ENCODE assay signal across 8 cellular contexts in genomic region chr11:76152086-76152658, GRCh38. TPM values are rescaled to one million over a fixed set of nuclear protein-coding genes. Genes with fewer than 3 reads are reported as not detected.
DNase-seq lines count a peak whose midpoint lies in the region; ATAC-seq and TF ChIP-seq lines count a peak whose summit lies in the region.

No MANE protein-coding gene starts in this region.

- no peak overlapping the region for H3K27ac ChIP-seq in OCI-LY1 (ENCODE audit: low read depth, low read length, poor library complexity, severe bottlenecking)

- peaks cover 25% of the 10 kb centered on the region for H3K4me1 Mint-ChIP-seq in activated T-cell treated with anti-CD3 and anti-CD28 coated beads, Interleukin-2, amount 50 U/mL, for 72 hours (ENCODE audit: low read depth)
- peaks cover 37% of the 10 kb centered on the region for H3K4me1 Mint-ChIP-seq in nephron progenitor cell

- peak; percentile 99 for TF ChIP-seq CTCF in GM13977 (IDR thresholded peaks at IDR 0.05; ENCODE audit: extremely low read depth, insufficient read depth, missing control alignments)
- TF ChIP-seq CTCF in OCI-LY1 (IDR thresholded peaks at IDR 0.05; ENCODE audit: low read length), result peak; percentile 96
- peak; percentile 99 for TF ChIP-seq CTCF in fibroblast of the aortic adventitia (IDR thresholded peaks at IDR 0.05; ENCODE audit: insufficient read depth, low read length)
- TF ChIP-seq CTCF in nephron progenitor cell (IDR thresholded peaks at IDR 0.05), result peak; percentile 89

- H3K27me3 ChIP-seq in OCI-LY1 (ENCODE audit: insufficient read depth, low read length), result peaks cover 5% of the 10 kb centered on the region; the same call in 1 of the 2 replicates

- no peaks in the 10 kb centered on the region for H3F3A ChIP-seq in OCI-LY1 (ENCODE audit: insufficient read depth, low read length)

- H3K9ac ChIP-seq in OCI-LY1 (ENCODE audit: low read length), result peak overlapping the region; percentile 49; the same call in 1 of the 2 replicates

- H3K36me3 Mint-ChIP-seq in activated T-cell treated with anti-CD3 and anti-CD28 coated beads, Interleukin-2, amount 50 U/mL, for 72 hours (ENCODE audit: insufficient read depth in 2 of 2), result no peaks in the 10 kb centered on the region
- no peaks in the 10 kb centered on the region for H3K36me3 Mint-ChIP-seq in nephron progenitor cell (ENCODE audit: low read depth)

- H3K4me3 Mint-ChIP-seq in activated T-cell treated with anti-CD3 and anti-CD28 coated beads, Interleukin-2, amount 50 U/mL, for 72 hours, result peak overlapping the region; percentile 77 to 80
- H3K4me3 Mint-ChIP-seq in nephron progenitor cell, result peak overlapping the region; percentile 61

- no peaks in the 10 kb centered on the region for H4K20me1 ChIP-seq in OCI-LY1 (ENCODE audit: insufficient read depth, low read length)

- in situ Hi-C loops in GM13977 (cut with MboI; ENCODE audit: low pct_unique_long_range_greater_than_20kb, low sequenced_read_pairs, unreplicated experiment), result no loop called here

- peak overlapping the region; percentile 98 for H2AFZ ChIP-seq in OCI-LY1 (ENCODE audit: low read length)

- no peaks in the 10 kb centered on the region for H3K36me3 ChIP-seq in OCI-LY1 (ENCODE audit: insufficient read depth, low read length)

- DNase-seq in GM13977 (ENCODE audit: low spot score) (peak; percentile 89), fibroblast of the aortic adventitia (ENCODE audit: low read depth) (peak; percentile 77), nephron progenitor cell (peak; percentile 84), NCI-H524 (lab: John Stamatoyannopoulos, UW) (no peak)
- DNase-seq in activated T-cell treated with anti-CD3 and anti-CD28 coated beads, Interleukin-2, amount 50 U/mL, for 72 hours, result peak; percentile 92
- peak; percentile 94 for DNase-seq in stimulated activated naive CD8-positive, alpha-beta T cell treated with anti-CD3 and anti-CD28 coated beads, Interleukin-15, Interleukin-2, amounts not matched to agents 100 U/mL and 50 U/mL, for 24 hours

- H3K27me3 Mint-ChIP-seq in activated T-cell treated with anti-CD3 and anti-CD28 coated beads, Interleukin-2, amount 50 U/mL, for 72 hours (ENCODE audit: low read depth), result peaks cover 23% of the 10 kb centered on the region
- H3K27me3 Mint-ChIP-seq in nephron progenitor cell (ENCODE audit: low read depth, poor library complexity), result peaks cover 19% of the 10 kb centered on the region

- no peaks in the 10 kb centered on the region for H3K9me3 ChIP-seq in OCI-LY1 (ENCODE audit: low read length)

- peak overlapping the region; percentile 26 for H3K27ac Mint-ChIP-seq in activated T-cell treated with anti-CD3 and anti-CD28 coated beads, Interleukin-2, amount 50 U/mL, for 72 hours
- no peak overlapping the region for H3K27ac Mint-ChIP-seq in nephron progenitor cell

- H3K9me2 ChIP-seq in OCI-LY1 (ENCODE audit: low read depth, low read length), result no peaks in the 10 kb centered on the region

- no peaks in the 10 kb centered on the region for H3K9me3 Mint-ChIP-seq in activated T-cell treated with anti-CD3 and anti-CD28 coated beads, Interleukin-2, amount 50 U/mL, for 72 hours
- H3K9me3 Mint-ChIP-seq in nephron progenitor cell, result no peaks in the 10 kb centered on the region

- H3K4me3 ChIP-seq in OCI-LY1 (ENCODE audit: low read depth, low read length, poor library complexity, severe bottlenecking), result peak overlapping the region; percentile 31
- H3K4me3 ChIP-seq in fibroblast of the aortic adventitia (ENCODE audit: low read depth, low read length), result peak overlapping the region; percentile 59

- H3K4me1 ChIP-seq in OCI-LY1 (ENCODE audit: insufficient read depth, low read length, severe bottlenecking), result peaks cover 33% of the 10 kb centered on the region

- peak; percentile 51 for ATAC-seq in HG02938 (IDR thresholded peaks at IDR 0.05; ENCODE audit: unreplicated experiment)
- peak; percentile 95 to 98 for ATAC-seq in activated T-cell treated with anti-CD3 and anti-CD28 coated beads, Interleukin-2, amount 50 U/mL, for 72 hours (replicated peaks in 1 of 2)
- peak; percentile 97 for ATAC-seq in stimulated activated naive CD8-positive, alpha-beta T cell treated with anti-CD3 and anti-CD28 coated beads, Interleukin-15, Interleukin-2, amounts not matched to agents 100 U/mL and 50 U/mL, for 24 hours

- H3K4me2 ChIP-seq in OCI-LY1 (ENCODE audit: low read length), result peak overlapping the region; percentile 67

- no peaks in the 10 kb centered on the region for H3K79me2 ChIP-seq in OCI-LY1 (ENCODE audit: insufficient read depth, low read length)

RNA-seq across cellular contexts. Expression of gene WNT11, which starts 54.1 kb away (rescaled TPM):
- under 1 TPM; 0.12 to 0.16 TPM for total RNA-seq in activated T-cell treated with anti-CD3 and anti-CD28 coated beads, Interleukin-2, amount 50 U/mL, for 72 hours
- total RNA-seq in fibroblast of the aortic adventitia (ENCODE audit: low replicate concordance), result 1.2 TPM in 1 of 2 replicates, not detected in the other

Comparison
In these comparisons a context has a peak if more than half of its experiments do, and no peak if none do; other contexts are left out.
1. DNase-seq: peak in GM13977 (single experiment), activated T-cell treated with anti-CD3 and anti-CD28 coated beads, Interleukin-2, amount 50 U/mL, for 72 hours (2 of 2), fibroblast of the aortic adventitia (single experiment), nephron progenitor cell (single experiment) and stimulated activated naive CD8-positive, alpha-beta T cell treated with anti-CD3 and anti-CD28 coated beads, Interleukin-15, Interleukin-2, amounts not matched to agents 100 U/mL and 50 U/mL, for 24 hours (single experiment); none in NCI-H524 (0 of 2).
2. Peak in every context shown above with its lines, with median percentiles within 50 percentile points of each other: CTCF ChIP-seq and ATAC-seq.